In genomic region chr5:120502531-120502930, GRCh38 we compare ENCODE assay signal across 34 cellular contexts. TPM values are rescaled to one million over a fixed set of nuclear protein-coding genes. Genes with fewer than 3 reads are reported as not detected.
"Had no signal": no experiment of that assay in that cellular context is flagged by ENCODE, and none has a peak within 500 bp of the region (broad histone marks: within the 10 kb centered on the region; RNA-seq: fewer than 3 reads in every experiment).

No MANE protein-coding gene starts in this region.

- H3K4me1 ChIP-seq: adrenal gland, body of pancreas, colonic mucosa, esophagus squamous epithelium, gastrocnemius medialis had no signal

- DNase-seq: activated CD4-positive, alpha-beta memory T cell treated with anti-CD3 and anti-CD28 coated beads for 36 hours; activated CD4-positive, alpha-beta T cell treated with anti-CD3 and anti-CD28 coated beads for 36 hours; activated CD4-positive, alpha-beta T cell treated with anti-CD3 and anti-CD28 coated beads, Interleukin-2, amount 10 ng/mL, durations not matched to agents 24 days and 14 days; activated CD4-positive, CD25-positive, alpha-beta regulatory T cell; activated CD4-positive, CD25-positive, alpha-beta regulatory T cell treated with anti-CD3 and anti-CD28 coated beads, Interleukin-2, amount 50 U/mL, for 72 hours; activated CD8-positive, alpha-beta memory T cell treated with anti-CD3 and anti-CD28 coated beads, Interleukin-2, amount 10 ng/mL, durations not matched to agents 7 days and 5 days; activated CD8-positive, alpha-beta memory T cell treated with anti-CD3 and anti-CD28 coated beads, Interleukin-2, amount 50 U/mL, for 4 hours; activated CD8-positive, alpha-beta T cell treated with anti-CD3 and anti-CD28 coated beads, Interleukin-2, amount 10 ng/mL, durations not matched to agents 7 days and 5 days; activated effector memory CD4-positive, alpha-beta T cell treated with anti-CD3 and anti-CD28 coated beads, Interleukin-2, amount 50 U/mL, for 16 hours; activated naive CD4-positive, alpha-beta T cell treated with anti-CD3 and anti-CD28 coated beads for 36 hours; activated naive CD8-positive, alpha-beta T cell treated with anti-CD3 and anti-CD28 coated beads for 36 hours; activated naive CD8-positive, alpha-beta T cell treated with anti-CD3 and anti-CD28 coated beads, Interleukin-2, amount 50 U/mL, for 24 hours; activated T-cell treated with anti-CD3 and anti-CD28 coated beads, Interleukin-2, amount 50 U/mL, for 1 hour; activated T-cell treated with anti-CD3 and anti-CD28 coated beads, Interleukin-2, amount 50 U/mL, for 48 hours; adrenal gland; amygdala; aorta; body of pancreas; caudate nucleus; colonic mucosa; effector CD8-positive, alpha-beta T cell; esophagus squamous epithelium; foreskin fibroblast; gastrocnemius medialis; glutamatergic neuron; heart left ventricle; T-helper 2 cell had no signal

- FAIRE-seq: endothelial cell of umbilical vein had no signal

- H3K36me3 ChIP-seq: adrenal gland, colonic mucosa, esophagus squamous epithelium, gastrocnemius medialis, heart left ventricle had no signal

- H3K27ac ChIP-seq: adrenal gland, body of pancreas, colonic mucosa, epithelial cell of prostate, esophagus squamous epithelium, gastrocnemius medialis, heart left ventricle had no signal

- H3K27me3 ChIP-seq: adrenal gland, body of pancreas, colonic mucosa, esophagus squamous epithelium, gastrocnemius medialis, heart left ventricle had no signal

- H3K4me3 ChIP-seq: adrenal gland, body of pancreas, colonic mucosa, esophagus squamous epithelium, gastrocnemius medialis, heart left ventricle had no signal

- H3K9me3 ChIP-seq: adrenal gland, body of pancreas, colonic mucosa, esophagus squamous epithelium, gastrocnemius medialis, heart left ventricle had no signal

- ATAC-seq: activated CD4-positive, alpha-beta T cell treated with anti-CD3 and anti-CD28 coated beads for 36 hours; activated CD8-positive, alpha-beta memory T cell treated with anti-CD3 and anti-CD28 coated beads, Interleukin-2, amount 10 ng/mL, durations not matched to agents 7 days and 5 days; activated CD8-positive, alpha-beta T cell treated with anti-CD3 and anti-CD28 coated beads, Interleukin-2, amount 10 ng/mL, durations not matched to agents 7 days and 5 days; activated naive CD8-positive, alpha-beta T cell treated with anti-CD3 and anti-CD28 coated beads, Interleukin-2, amount 50 U/mL, for 24 hours; body of pancreas; gastrocnemius medialis; heart left ventricle had no signal

RNA-seq across cellular contexts. Expression of gene PRR16, which starts 38.4 kb away (rescaled TPM):
- total RNA-seq: activated CD4-positive, alpha-beta memory T cell treated with anti-CD3 and anti-CD28 coated beads for 36 hours; activated CD4-positive, alpha-beta T cell treated with anti-CD3 and anti-CD28 coated beads for 36 hours; activated CD4-positive, alpha-beta T cell treated with anti-CD3 and anti-CD28 coated beads, Interleukin-2, amount 10 ng/mL, durations not matched to agents 24 days and 14 days; activated CD8-positive, alpha-beta memory T cell treated with anti-CD3 and anti-CD28 coated beads for 36 hours; activated CD8-positive, alpha-beta memory T cell treated with anti-CD3 and anti-CD28 coated beads, Interleukin-2, amount 10 ng/mL, durations not matched to agents 7 days and 5 days; activated CD8-positive, alpha-beta T cell treated with anti-CD3 and anti-CD28 coated beads, Interleukin-2, amount 10 ng/mL, durations not matched to agents 7 days and 5 days; activated naive CD4-positive, alpha-beta T cell treated with anti-CD3 and anti-CD28 coated beads for 36 hours; activated naive CD8-positive, alpha-beta T cell treated with anti-CD3 and anti-CD28 coated beads for 36 hours; activated T-helper 1 cell treated with anti-CD3 and anti-CD28 coated beads, Interleukin-12 subunit alpha, Interleukin-12 subunit beta, Interleukin-2, Interleukin-4 antibody, amounts not matched to agents 30 ng/mL and 10 ng/mL and 1 ng/mL, durations not matched to agents 14 hours and 24 hours and 36 hours; activated T-helper 2 cell treated with anti-CD3 and anti-CD28 coated beads, Interferon-gamma antibody, Interleukin-2, Interleukin-4, amounts not matched to agents 10 μg/mL and 5 μg/mL and 100 μg/mL, durations not matched to agents 14 hours and 24 hours and 36 hours; dermis microvascular lymphatic vessel endothelial cell; T-helper 1 cell treated with Interleukin-12 subunit alpha and Interleukin-12 subunit beta and Interleukin-4 antibody, amounts not matched to agents 30 ng/mL and 1 ng/mL, for 36 hours had no signal
